ENCODE assay signal across 1 cellular context in genomic region chr19:16197188-16197621, GRCh38.
TF ChIP-seq lines count a peak whose summit lies in the region.

No MANE protein-coding gene starts in this region.

TF ChIP-seq in K562, 482 proteins besides CTCF, POLR2A, EP300 and RAD21 (continued from another document and continues in another):
- peak; percentile 76; the same call in 1 of the 2 replicates for TF ChIP-seq ZNF609 (CRISPR knock-in tag; IDR thresholded peaks at IDR 0.05; ENCODE audit: borderline replicate concordance)
- TF ChIP-seq TAL1 (IDR thresholded peaks at IDR 0.05), result peak; percentile 93
- no peak for TF ChIP-seq ZNF354B (CRISPR knock-in tag; IDR thresholded peaks at IDR 0.05)
- no peak for TF ChIP-seq ZBTB7A (IDR thresholded peaks at IDR 0.05; ENCODE audit: borderline replicate concordance, control insufficient read depth, low read depth, low read length)
- TF ChIP-seq HMGXB4 (CRISPR knock-in tag; IDR thresholded peaks at IDR 0.05), result no peak
- TF ChIP-seq PATZ1 (CRISPR knock-in tag; IDR thresholded peaks at IDR 0.05; ENCODE audit: borderline replicate concordance), result no peak
- 0 out of 2 replicates have a peak, but pooled peaks have one; percentile 26 for TF ChIP-seq POLR2H (tag; IDR thresholded peaks at IDR 0.05; ENCODE audit: low read depth)
- no peak for TF ChIP-seq ZNF217 (CRISPR knock-in tag; IDR thresholded peaks at IDR 0.05)
- TF ChIP-seq POLR2B (IDR thresholded peaks at IDR 0.05; ENCODE audit: low read depth, partially characterized antibody), result no peak
- peak; percentile 84 for TF ChIP-seq NCOA1 (IDR thresholded peaks at IDR 0.05; ENCODE audit: low read depth)
- TF ChIP-seq TCF15 (CRISPR knock-in tag; IDR thresholded peaks at IDR 0.05), result no peak
- TF ChIP-seq ZNF766 (CRISPR knock-in tag; conservative IDR thresholded peaks at IDR 0.05), result no peak
- no peak; the same call in 1 of the 2 replicates for TF ChIP-seq MGA (IDR thresholded peaks at IDR 0.05)
- TF ChIP-seq KDM2B (CRISPR knock-in tag; IDR thresholded peaks at IDR 0.05), result no peak
- TF ChIP-seq POLR3A (IDR thresholded peaks at IDR 0.05; ENCODE audit: borderline replicate concordance, extremely low read depth, insufficient read depth, insufficient read length), result no peak
- TF ChIP-seq E4F1 (CRISPR knock-in tag; IDR thresholded peaks at IDR 0.05; ENCODE audit: borderline replicate concordance), result no peak
- TF ChIP-seq ZNF311 (CRISPR knock-in tag; IDR thresholded peaks at IDR 0.05), result no peak
- TF ChIP-seq ZNF263 (CRISPR knock-in tag; IDR thresholded peaks at IDR 0.05; ENCODE audit: borderline replicate concordance), result no peak
- 0 out of 2 replicates have a peak, but pooled peaks have one; percentile 26 for TF ChIP-seq MIER1 (IDR thresholded peaks at IDR 0.05; ENCODE audit: low read depth)
- TF ChIP-seq EP400 (IDR thresholded peaks at IDR 0.05), result no peak
- peak; percentile 12; the same call in 1 of the 2 replicates for TF ChIP-seq NFE2 (IDR thresholded peaks at IDR 0.05; ENCODE audit: low read depth)
- no peak for TF ChIP-seq THRAP3 (IDR thresholded peaks at IDR 0.05; ENCODE audit: borderline replicate concordance)
- no peak for TF ChIP-seq ZBTB9 (CRISPR knock-in tag; IDR thresholded peaks at IDR 0.05)
- no peak for TF ChIP-seq SETDB1 (IDR thresholded peaks at IDR 0.05; ENCODE audit: low read length)
- TF ChIP-seq ZNF384 (IDR thresholded peaks at IDR 0.05; ENCODE audit: low read depth, low read length), result no peak
